Comparison of ENCODE assay signal across 17 cellular contexts in the genomic region with DNA sequence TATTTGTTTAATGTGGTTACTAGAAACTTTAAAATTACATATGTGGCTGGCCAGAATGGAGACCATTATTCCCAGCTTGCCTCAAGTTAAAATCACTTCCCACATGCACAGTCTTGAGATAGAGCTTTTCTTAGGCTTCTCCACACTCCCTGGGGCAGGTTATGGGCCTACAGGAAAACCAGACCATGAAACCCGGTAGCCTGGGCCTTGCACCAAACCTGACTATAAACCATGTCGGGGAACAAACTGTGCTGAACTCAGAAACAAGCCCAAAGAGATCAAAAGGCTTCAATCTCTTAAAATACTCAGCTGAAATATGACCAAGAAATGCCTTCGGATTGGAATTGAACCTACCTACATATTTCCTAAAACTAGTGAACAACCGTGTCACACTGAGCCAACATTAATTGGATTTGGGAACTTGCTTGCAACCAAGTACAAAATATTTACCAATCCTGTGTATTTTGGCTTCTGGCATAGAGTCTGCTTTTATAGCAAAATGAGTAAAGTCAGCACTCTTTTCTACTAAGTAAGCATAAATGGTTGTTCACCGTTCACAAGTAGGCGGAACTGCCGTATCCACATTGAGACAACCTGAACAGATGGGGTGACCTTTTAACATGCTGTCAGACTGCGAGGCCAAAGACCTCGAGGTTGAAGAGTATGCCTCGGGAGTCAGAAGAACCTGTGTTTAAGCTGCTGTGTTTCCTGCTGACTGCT.
DNase-seq lines count a peak whose midpoint lies in the region; ATAC-seq, FAIRE-seq and TF ChIP-seq lines count a peak whose summit lies in the region.
"Had no signal": no experiment of that assay in that cellular context is flagged by ENCODE, and none has a peak within 500 bp of the region (broad histone marks: within the 10 kb centered on the region; RNA-seq: fewer than 3 reads in every experiment).

No MANE protein-coding gene starts in this region.

- no peaks in the 10 kb centered on the region for H3K27me3 ChIP-seq in trophoblast cell (ENCODE audit: insufficient read depth, low read length)
- no peaks in the 10 kb centered on the region for H3K27me3 ChIP-seq in breast epithelium
- H3K27me3 ChIP-seq in PC-3 (ENCODE audit: low read length): peaks cover 36% of the 10 kb centered on the region

- H3K23ac ChIP-seq in trophoblast cell (ENCODE audit: low read length): no peak overlapping the region

- peak; percentile 56 for DNase-seq in RPMI8226
- DNase-seq in trophoblast cell: no peak
- no peak for DNase-seq in breast epithelium (ENCODE audit: low spot score in 2 of 2)
- DNase-seq in HEK293T (ENCODE audit: extremely low spot score): no peak
- no peak for DNase-seq in GF-D8 (lab: John Stamatoyannopoulos, UW)
- DNase-seq in PC-3: no peak
- DNase-seq: C1 segment of cervical spinal cord, DMS153, HFFc6, Karpas-422, NCI-H1105, NCI-H1694, NCI-H2227 treated with DMSO at 0.1 percent for 48 hours, NCI-H524 had no signal

- POLR2A ChIA-PET in HEK293T (lab: Yijun Ruan, JAX) (no interaction called here), PC-3 (lab: Charles Lee; ENCODE audit: unreplicated experiment) (no interaction called here)

- peaks cover 5 to 19% of the 10 kb centered on the region in 2 experiments for H3K4me1 ChIP-seq in trophoblast cell (ENCODE audit: control insufficient read depth in 1 of 2, insufficient read depth in 2 of 2, low read length in 2 of 2)
- no peaks in the 10 kb centered on the region for H3K4me1 ChIP-seq in breast epithelium
- H3K4me1 ChIP-seq in PC-3 (ENCODE audit: insufficient read depth, low read length): no peaks in the 10 kb centered on the region

- no peaks in the 10 kb centered on the region for H3K79me2 ChIP-seq in trophoblast cell (ENCODE audit: control insufficient read depth, insufficient read depth, low read length, poor library complexity)
- H3K79me2 ChIP-seq in PC-3 (ENCODE audit: low read length): no peaks in the 10 kb centered on the region

- H3K18ac ChIP-seq in trophoblast cell (ENCODE audit: low read length): no peak overlapping the region

- TF ChIP-seq CTCF in C4-2B (conservative IDR thresholded peaks at IDR 0.05): no peak
- no peak for TF ChIP-seq CTCF in breast epithelium (IDR thresholded peaks at IDR 0.05)
- TF ChIP-seq CTCF in PC-3 (conservative IDR thresholded peaks at IDR 0.05; ENCODE audit: low read depth, low read length): no peak

- H3K27ac ChIP-seq in C4-2B (peak overlapping the region; percentile 26; the same call in 1 of the 2 replicates), trophoblast cell (ENCODE audit: low read depth, low read length) (no peak overlapping the region), breast epithelium (peak overlapping the region in 1 of 2 donors; percentile 15), PC-3 (ENCODE audit: low read length) (no peak overlapping the region)

- H2BK120ac ChIP-seq in trophoblast cell (ENCODE audit: insufficient read depth, low read length, poor library complexity): no peak overlapping the region

- H3K4ac ChIP-seq in trophoblast cell (ENCODE audit: low read depth, low read length): no peak overlapping the region

- no peak overlapping the region for H3K14ac ChIP-seq in trophoblast cell (ENCODE audit: low read length)

- BruUV-seq in PC-3 (replicated peaks; lab: Mats Ljungman, UMichigan): no TSS peak

- FAIRE-seq in islet of Langerhans (lab: Jason Lieb, UNC): peak; percentile 96
- FAIRE-seq: H1 had no signal

- no peak overlapping the region for H4K91ac ChIP-seq in trophoblast cell (ENCODE audit: low read depth, low read length)

- H3K9me3 ChIP-seq in trophoblast cell (ENCODE audit: insufficient read depth, low read depth, low read length) (no peaks in the 10 kb centered on the region), breast epithelium (no peaks in the 10 kb centered on the region), PC-3 (ENCODE audit: low read length) (no peaks in the 10 kb centered on the region)

- intact Hi-C loops in breast epithelium (cut with DNase I; ENCODE audit: low total_unique reads) (no loop called here), PC-3 (cut with micrococcal nuclease) (no loop called here)

- ATAC-seq in PC-3: no peak

- H3K79me1 ChIP-seq in trophoblast cell (ENCODE audit: low read length): peaks cover 8% of the 10 kb centered on the region

- no CpG with 5 or more reads among the region's 10 CpGs for WGBS in trophoblast cell (ENCODE audit: extremely low coverage, insufficient coverage, insufficient read length)

- H2BK12ac ChIP-seq in trophoblast cell (ENCODE audit: low read length): no peak overlapping the region

- CTCF ChIA-PET in HEK293T (lab: Yijun Ruan, JAX): no interaction called here
- CTCF ChIA-PET in PC-3 (lab: Charles Lee): no interaction called here

- H2AFZ ChIP-seq in trophoblast cell (ENCODE audit: insufficient read depth, low read length, poor library complexity) (no peak overlapping the region), PC-3 (ENCODE audit: low read length) (no peak overlapping the region)

- H3F3A ChIP-seq in PC-3 (ENCODE audit: low read length, unreplicated experiment): no peaks in the 10 kb centered on the region

- H3K9me2 ChIP-seq in PC-3 (replicated peaks; ENCODE audit: low read length): no peaks in the 10 kb centered on the region

- H4K12ac ChIP-seq in trophoblast cell (ENCODE audit: low read depth, low read length): no peak overlapping the region

- no peak overlapping the region for H2BK5ac ChIP-seq in trophoblast cell (ENCODE audit: low read depth, low read length, poor library complexity)

- H4K8ac ChIP-seq in trophoblast cell (ENCODE audit: low read depth, low read length): peak overlapping the region; percentile 39

- H3K36me3 ChIP-seq in trophoblast cell (ENCODE audit: control insufficient read depth in 1 of 2, insufficient read depth in 2 of 2, low read length in 2 of 2): no peaks in the 10 kb centered on the region
- no peaks in the 10 kb centered on the region for H3K36me3 ChIP-seq in breast epithelium
- H3K36me3 ChIP-seq in PC-3 (ENCODE audit: low read depth, low read length): no peaks in the 10 kb centered on the region

- H2AK5ac ChIP-seq in trophoblast cell (ENCODE audit: low read length): no peak overlapping the region

- H4K20me1 ChIP-seq in PC-3 (ENCODE audit: low read length): no peaks in the 10 kb centered on the region

- H3K4me3 ChIP-seq in trophoblast cell (ENCODE audit: low read depth, low read length): no peak overlapping the region
- no peak overlapping the region for H3K4me3 ChIP-seq in breast epithelium
- H3K4me3 ChIP-seq in PC-3 (ENCODE audit: low read length): no peak overlapping the region

- TF ChIP-seq POLR2A in breast epithelium (IDR thresholded peaks at IDR 0.05): no peak

- H3K9ac ChIP-seq in trophoblast cell (ENCODE audit: low read length) (no peak overlapping the region), PC-3 (ENCODE audit: low read length) (no peak overlapping the region)

- no peak overlapping the region for H3K4me2 ChIP-seq in trophoblast cell (ENCODE audit: low read length)
- no peak overlapping the region for H3K4me2 ChIP-seq in PC-3 (ENCODE audit: low read length)

TF ChIP-seq in HEK293T, 16 proteins besides CTCF, POLR2A, EP300 and RAD21:
- TF ChIP-seq SUZ12 (IDR thresholded peaks at IDR 0.05): no peak
- TF ChIP-seq, protein P1, sequence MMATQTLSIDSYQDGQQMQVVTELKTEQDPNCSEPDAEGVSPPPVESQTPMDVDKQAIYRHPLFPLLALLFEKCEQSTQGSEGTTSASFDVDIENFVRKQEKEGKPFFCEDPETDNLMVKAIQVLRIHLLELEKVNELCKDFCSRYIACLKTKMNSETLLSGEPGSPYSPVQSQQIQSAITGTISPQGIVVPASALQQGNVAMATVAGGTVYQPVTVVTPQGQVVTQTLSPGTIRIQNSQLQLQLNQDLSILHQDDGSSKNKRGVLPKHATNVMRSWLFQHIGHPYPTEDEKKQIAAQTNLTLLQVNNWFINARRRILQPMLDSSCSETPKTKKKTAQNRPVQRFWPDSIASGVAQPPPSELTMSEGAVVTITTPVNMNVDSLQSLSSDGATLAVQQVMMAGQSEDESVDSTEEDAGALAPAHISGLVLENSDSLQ (IDR thresholded peaks at IDR 0.05): no peak
- TF ChIP-seq FOXK2 (IDR thresholded peaks at IDR 0.05): no peak
- no peak for TF ChIP-seq L3MBTL2 (conservative IDR thresholded peaks at IDR 0.05)
- no peak for TF ChIP-seq FOXA1 (IDR thresholded peaks at IDR 0.05)
- TF ChIP-seq FOXM1 (IDR thresholded peaks at IDR 0.05; ENCODE audit: borderline replicate concordance): no peak
- TF ChIP-seq LEF1 (IDR thresholded peaks at IDR 0.05; ENCODE audit: borderline replicate concordance): no peak
- no peak for TF ChIP-seq ZNF384 (IDR thresholded peaks at IDR 0.05)
- TF ChIP-seq CTBP1 (IDR thresholded peaks at IDR 0.05; ENCODE audit: borderline replicate concordance): no peak
- TF ChIP-seq SP1 (IDR thresholded peaks at IDR 0.05): no peak
- TF ChIP-seq NFRKB (IDR thresholded peaks at IDR 0.05): no peak
- TF ChIP-seq HDGF (IDR thresholded peaks at IDR 0.05; ENCODE audit: borderline replicate concordance): no peak
- TF ChIP-seq TARDBP (IDR thresholded peaks at IDR 0.05): no peak
- no peak for TF ChIP-seq ELF4 (IDR thresholded peaks at IDR 0.05)
- TF ChIP-seq ARNT (IDR thresholded peaks at IDR 0.05): no peak
- no peak for TF ChIP-seq BHLHE40 (IDR thresholded peaks at IDR 0.05; ENCODE audit: borderline replicate concordance)
